Comparison of ENCODE assay signal across 8 cellular contexts in genomic region chr7:128738570-128739047, GRCh38. TPM values are rescaled to one million over a fixed set of nuclear protein-coding genes. Genes with fewer than 3 reads are reported as not detected.
A peak's percentile ranks its signal among the peaks of the same experiment; 100 is the strongest.
DNase-seq lines count a peak whose midpoint lies in the region; ATAC-seq lines count a peak whose summit lies in the region.

No MANE protein-coding gene starts in this region.

- H3K36me3 ChIP-seq in iPS DF 6.9 (ENCODE audit: control insufficient read depth, insufficient read depth, low read length) = no peaks in the 10 kb centered on the region

- peak overlapping the region; percentile 96 for H3K4me3 ChIP-seq in iPS DF 6.9 (ENCODE audit: low read length)

- no peak for DNase-seq in activated CD4-positive, alpha-beta T cell treated with anti-CD3 and anti-CD28 coated beads, Interleukin-2, amount 10 ng/mL, durations not matched to agents 24 days and 14 days
- no peak for DNase-seq in activated CD4-positive, alpha-beta T cell treated with anti-CD3 and anti-CD28 coated beads, Interleukin-2, amount 50 U/mL, for 48 hours
- DNase-seq in activated naive CD8-positive, alpha-beta T cell treated with anti-CD3 and anti-CD28 coated beads, Interleukin-2, amount 10 ng/mL, durations not matched to agents 7 days and 5 days = no peak
- DNase-seq in iPS DF 6.9 (ENCODE audit: low read depth, low spot score) (no peak), AG08395 (ENCODE audit: low spot score) (no peak)
- no peak for DNase-seq in stimulated activated effector memory CD8-positive, alpha-beta T cell treated with anti-CD3 and anti-CD28 coated beads, Interleukin-12 subunit alpha, Interleukin-12 subunit beta, amount 100 ng/mL, for 72 hours (ENCODE audit: low spot score in 2 of 2)

- peak overlapping the region; percentile 99 for H3K4me3 Mint-ChIP-seq in activated CD4-positive, alpha-beta T cell treated with anti-CD3 and anti-CD28 coated beads, Interleukin-2, amount 10 ng/mL, durations not matched to agents 24 days and 14 days
- H3K4me3 Mint-ChIP-seq in activated naive CD8-positive, alpha-beta T cell treated with anti-CD3 and anti-CD28 coated beads, Interleukin-2, amount 10 ng/mL, durations not matched to agents 7 days and 5 days = peak overlapping the region; percentile 99
- H3K4me3 Mint-ChIP-seq in stimulated activated effector memory CD8-positive, alpha-beta T cell treated with anti-CD3 and anti-CD28 coated beads, Interleukin-12 subunit alpha, Interleukin-12 subunit beta, amount 100 ng/mL, for 72 hours = peak overlapping the region; percentile 99

- POLR2A ChIA-PET in activated naive CD8-positive, alpha-beta T cell treated with anti-CD3 and anti-CD28 coated beads, Interleukin-2, amount 10 ng/mL, durations not matched to agents 7 days and 5 days (lab: Charles Lee) = interaction anchor here (0.6 to 2.1 kb wide), 8 partner anchors 9 to 283 kb away, joined by 3 to 7 read pairs (median 4); partner anchors contain the start of gene CCDC136

- H3K4me1 ChIP-seq in iPS DF 6.9 (ENCODE audit: control insufficient read depth, insufficient read depth, low read length) = no peaks in the 10 kb centered on the region

- H3K36me3 Mint-ChIP-seq in activated CD4-positive, alpha-beta T cell treated with anti-CD3 and anti-CD28 coated beads, Interleukin-2, amount 10 ng/mL, durations not matched to agents 24 days and 14 days (ENCODE audit: low read depth) = peaks cover 1% of the 10 kb centered on the region
- peaks cover 5% of the 10 kb centered on the region for H3K36me3 Mint-ChIP-seq in activated naive CD8-positive, alpha-beta T cell treated with anti-CD3 and anti-CD28 coated beads, Interleukin-2, amount 10 ng/mL, durations not matched to agents 7 days and 5 days
- peaks cover 17% of the 10 kb centered on the region for H3K36me3 Mint-ChIP-seq in stimulated activated effector memory CD8-positive, alpha-beta T cell treated with anti-CD3 and anti-CD28 coated beads, Interleukin-12 subunit alpha, Interleukin-12 subunit beta, amount 100 ng/mL, for 72 hours

- H3K27me3 Mint-ChIP-seq in activated CD4-positive, alpha-beta T cell treated with anti-CD3 and anti-CD28 coated beads, Interleukin-2, amount 10 ng/mL, durations not matched to agents 24 days and 14 days = no peaks in the 10 kb centered on the region
- H3K27me3 Mint-ChIP-seq in activated naive CD8-positive, alpha-beta T cell treated with anti-CD3 and anti-CD28 coated beads, Interleukin-2, amount 10 ng/mL, durations not matched to agents 7 days and 5 days = no peaks in the 10 kb centered on the region

- peak overlapping the region; percentile 93 for H3K27ac Mint-ChIP-seq in activated CD4-positive, alpha-beta T cell treated with anti-CD3 and anti-CD28 coated beads, Interleukin-2, amount 10 ng/mL, durations not matched to agents 24 days and 14 days
- H3K27ac Mint-ChIP-seq in activated naive CD8-positive, alpha-beta T cell treated with anti-CD3 and anti-CD28 coated beads, Interleukin-2, amount 10 ng/mL, durations not matched to agents 7 days and 5 days = peak overlapping the region; percentile 99
- peak overlapping the region; percentile 96 for H3K27ac Mint-ChIP-seq in stimulated activated effector memory CD8-positive, alpha-beta T cell treated with anti-CD3 and anti-CD28 coated beads, Interleukin-12 subunit alpha, Interleukin-12 subunit beta, amount 100 ng/mL, for 72 hours

- H3K4me1 Mint-ChIP-seq in activated CD4-positive, alpha-beta T cell treated with anti-CD3 and anti-CD28 coated beads, Interleukin-2, amount 10 ng/mL, durations not matched to agents 24 days and 14 days = peaks cover 25% of the 10 kb centered on the region
- H3K4me1 Mint-ChIP-seq in activated naive CD8-positive, alpha-beta T cell treated with anti-CD3 and anti-CD28 coated beads, Interleukin-2, amount 10 ng/mL, durations not matched to agents 7 days and 5 days = peaks cover 26% of the 10 kb centered on the region
- H3K4me1 Mint-ChIP-seq in stimulated activated effector memory CD8-positive, alpha-beta T cell treated with anti-CD3 and anti-CD28 coated beads, Interleukin-12 subunit alpha, Interleukin-12 subunit beta, amount 100 ng/mL, for 72 hours = peaks cover 41% of the 10 kb centered on the region

- no peaks in the 10 kb centered on the region for H3K9me3 ChIP-seq in iPS DF 6.9 (ENCODE audit: control insufficient read depth, insufficient read depth, low read length)

- no CpG with 5 or more reads among the region's 8 CpGs for WGBS in iPS DF 6.9 (ENCODE audit: insufficient coverage, insufficient read length)

- H3K27me3 ChIP-seq in iPS DF 6.9 (ENCODE audit: control insufficient read depth, insufficient read depth, low read length) = no peaks in the 10 kb centered on the region

- intact Hi-C loops in activated CD4-positive, alpha-beta T cell treated with anti-CD3 and anti-CD28 coated beads, Interleukin-2, amount 10 ng/mL, durations not matched to agents 24 days and 14 days (cut with micrococcal nuclease) = loop anchor here (1.0 to 5.0 kb wide), 3 partner anchors 53 to 331 kb away; partner anchors contain the start of genes ATP6V1F, CCDC136 and IMPDH1

- H3K9me3 Mint-ChIP-seq in activated CD4-positive, alpha-beta T cell treated with anti-CD3 and anti-CD28 coated beads, Interleukin-2, amount 10 ng/mL, durations not matched to agents 24 days and 14 days = no peaks in the 10 kb centered on the region
- no peaks in the 10 kb centered on the region for H3K9me3 Mint-ChIP-seq in activated naive CD8-positive, alpha-beta T cell treated with anti-CD3 and anti-CD28 coated beads, Interleukin-2, amount 10 ng/mL, durations not matched to agents 7 days and 5 days
- no peaks in the 10 kb centered on the region for H3K9me3 Mint-ChIP-seq in stimulated activated effector memory CD8-positive, alpha-beta T cell treated with anti-CD3 and anti-CD28 coated beads, Interleukin-12 subunit alpha, Interleukin-12 subunit beta, amount 100 ng/mL, for 72 hours

- no peak overlapping the region for H3K27ac ChIP-seq in iPS DF 6.9 (ENCODE audit: low read length)

- ATAC-seq in HG03558 (IDR thresholded peaks at IDR 0.05; ENCODE audit: extremely low read depth, unreplicated experiment) (peak; percentile 1), HG03108 (IDR thresholded peaks at IDR 0.05; ENCODE audit: unreplicated experiment) (no peak)
- ATAC-seq in activated naive CD8-positive, alpha-beta T cell treated with anti-CD3 and anti-CD28 coated beads, Interleukin-2, amount 10 ng/mL, durations not matched to agents 7 days and 5 days (ENCODE audit: low read depth) = peak; percentile 5
- ATAC-seq in stimulated activated effector memory CD8-positive, alpha-beta T cell treated with anti-CD3 and anti-CD28 coated beads, Interleukin-12 subunit alpha, Interleukin-12 subunit beta, amount 100 ng/mL, for 72 hours = peak; percentile 32

RNA-seq across cellular contexts. Expression of gene CALU, which starts 0.6 kb away (rescaled TPM):
- 56.2 and 57.2 TPM in 2 replicates for total RNA-seq in activated CD4-positive, alpha-beta T cell treated with anti-CD3 and anti-CD28 coated beads, Interleukin-2, amount 10 ng/mL, durations not matched to agents 24 days and 14 days
- total RNA-seq in activated naive CD8-positive, alpha-beta T cell treated with anti-CD3 and anti-CD28 coated beads, Interleukin-2, amount 10 ng/mL, durations not matched to agents 7 days and 5 days = 10 to 100 TPM; 26.0 to 30.2 TPM

RNA-seq across cellular contexts. Expression of gene OPN1SW, which starts 37.0 kb away (rescaled TPM):
- not detected in 2 replicates for total RNA-seq in activated CD4-positive, alpha-beta T cell treated with anti-CD3 and anti-CD28 coated beads, Interleukin-2, amount 10 ng/mL, durations not matched to agents 24 days and 14 days
- total RNA-seq in activated naive CD8-positive, alpha-beta T cell treated with anti-CD3 and anti-CD28 coated beads, Interleukin-2, amount 10 ng/mL, durations not matched to agents 7 days and 5 days = not detected

RNA-seq across cellular contexts. Expression of gene CCDC136, which starts 53.2 kb away (rescaled TPM):
- total RNA-seq in activated CD4-positive, alpha-beta T cell treated with anti-CD3 and anti-CD28 coated beads, Interleukin-2, amount 10 ng/mL, durations not matched to agents 24 days and 14 days = 9.2 and 10.6 TPM in 2 replicates
- total RNA-seq in activated naive CD8-positive, alpha-beta T cell treated with anti-CD3 and anti-CD28 coated beads, Interleukin-2, amount 10 ng/mL, durations not matched to agents 7 days and 5 days = 10 to 100 TPM; 13.8 to 14.5 TPM
